Comparison of ENCODE assay signal across 22 cellular contexts in genomic region chr11:43866969-43867368, GRCh38. TPM values are rescaled to one million over a fixed set of nuclear protein-coding genes. Genes with fewer than 3 reads are reported as not detected.
DNase-seq lines count a peak whose midpoint lies in the region; ATAC-seq, FAIRE-seq and TF ChIP-seq lines count a peak whose summit lies in the region.
"Had no signal": no experiment of that assay in that cellular context is flagged by ENCODE, and none has a peak within 500 bp of the region (broad histone marks: within the 10 kb centered on the region; RNA-seq: fewer than 3 reads in every experiment).

No MANE protein-coding gene starts in this region.

- H3K27me3 ChIP-seq in pancreas = peaks cover 0 to 5% (median 0%) of the 10 kb centered on the region in 4 donors
- H3K27me3 ChIP-seq: BE2C; BLaER1 treated with 17β-estradiol and CSF1 and Interleukin-3, amounts not matched to agents 10 nM and 100 nM had no signal

- intact Hi-C loops in pancreas (cut with DNase I) = no loop called here

- H3K4me3 ChIP-seq in HEK293 (ENCODE audit: low read depth, low read length) = no peak overlapping the region
- H3K4me3 ChIP-seq in pancreas = no peak overlapping the region
- H3K4me3 ChIP-seq: A549; BLaER1 treated with 17β-estradiol and CSF1 and Interleukin-3, amounts not matched to agents 10 nM and 100 nM; GM23338 had no signal

- ATAC-seq in pancreas = no peak
- ATAC-seq in HG03095 (IDR thresholded peaks at IDR 0.05; ENCODE audit: unreplicated experiment) = no peak
- ATAC-seq: A549, GM23338, HCT116 had no signal

- H3K36me3 ChIP-seq in HEK293 (ENCODE audit: control insufficient read depth in 2 of 2, insufficient read depth in 1 of 2, low read length in 2 of 2) (no peaks in the 10 kb centered on the region), pancreas (no peaks in the 10 kb centered on the region)
- H3K36me3 ChIP-seq: BE2C; BLaER1 treated with 17β-estradiol and CSF1 and Interleukin-3, amounts not matched to agents 10 nM and 100 nM had no signal

- DNase-seq in pancreas = no peak
- no peak for DNase-seq in NCI-H146 treated with DMSO at 0.1 percent for 48 hours (lab: John Stamatoyannopoulos, UW; ENCODE audit: unreplicated experiment)
- no peak for DNase-seq in D721Med (ENCODE audit: insufficient read length, low spot score)
- DNase-seq: ACHN; AML-193; BE2C; Calu3; CD4-positive, alpha-beta memory T cell; COR-L47; DMS153; GF-D8; H9 had no signal

- POLR2A ChIA-PET in HEK293 (lab: Yijun Ruan, JAX) = no interaction called here

- no peaks in the 10 kb centered on the region for H3K4me1 ChIP-seq in HEK293 (ENCODE audit: control insufficient read depth, insufficient read depth, low read length)
- no peaks in the 10 kb centered on the region for H3K4me1 ChIP-seq in pancreas
- H3K4me1 ChIP-seq: A549, BE2C had no signal

- H3K9me3 ChIP-seq in HEK293 (ENCODE audit: control insufficient read depth, insufficient read depth, low read depth, low read length) = no peaks in the 10 kb centered on the region
- no peaks in the 10 kb centered on the region for H3K9me3 ChIP-seq in pancreas
- H3K9me3 ChIP-seq: A549, BE2C had no signal

- CTCF ChIA-PET in HEK293 (lab: Yijun Ruan, JAX) = interaction anchor here (0.6 to 2.1 kb wide), 4 partner anchors 17 to 41 kb away, joined by 3 to 7 read pairs (median 4); no protein-coding TSS in a partner anchor

- TF ChIP-seq CTCF in HEK293 (tag by site-specific recombination; IDR thresholded peaks at IDR 0.05) (no peak), pancreas (IDR thresholded peaks at IDR 0.05) (no peak), D721Med (IDR thresholded peaks at IDR 0.05; ENCODE audit: insufficient read depth, missing control alignments) (no peak)

- H3K27ac ChIP-seq in HEK293 (ENCODE audit: extremely low read depth, low read depth, low read length) (no peak overlapping the region), pancreas (no peak overlapping the region)
- H3K27ac ChIP-seq: 22Rv1, A549 had no signal

- FAIRE-seq in A204.1 (lab: Jason Lieb, UNC) (peak; percentile 69), colon (lab: Jason Lieb, UNC) (peak; percentile 43), pancreas (lab: Jason Lieb, UNC) (peak; percentile 56), D721Med (lab: Jason Lieb, UNC) (no peak)
- FAIRE-seq: A549, GM12891 had no signal

TF ChIP-seq in HEK293, 187 proteins besides CTCF, POLR2A, EP300 and RAD21:
- TF ChIP-seq ZNF133 (tag by site-specific recombination; IDR thresholded peaks at IDR 0.05) (0 out of 2 replicates have a peak, but pooled peaks have one; percentile 40), ZNF521 (tag by site-specific recombination; IDR thresholded peaks at IDR 0.05) (no peak)

RNA-seq across cellular contexts. Expression of gene ALKBH3, which starts 13.7 kb away (rescaled TPM):
- total RNA-seq in pancreas = 10 to 100 TPM; 13.9 to 20.1 (median 17.0) TPM
- 10 to 100 TPM; 22.5 to 29.1 TPM for polyA plus RNA-seq in pancreas
